ENCODE assay signal across 1 cellular context in genomic region chrX:57519578-57520118, GRCh38.
TF ChIP-seq lines count a peak whose summit lies in the region.

No MANE protein-coding gene starts in this region.

TF ChIP-seq in HepG2, 621 proteins besides CTCF, POLR2A, EP300 and RAD21:
- 0 out of 2 replicates have a peak, but pooled peaks have one; percentile 10 for TF ChIP-seq HNF4A (CRISPR knock-in tag; IDR thresholded peaks at IDR 0.05)
- TF ChIP-seq NFYB (CRISPR knock-in tag; IDR thresholded peaks at IDR 0.05): no peak
- no peak for TF ChIP-seq PRDM10 (CRISPR knock-in tag; IDR thresholded peaks at IDR 0.05; ENCODE audit: low read depth)
- TF ChIP-seq TCF7 (IDR thresholded peaks at IDR 0.05; ENCODE audit: low read depth): no peak
- TF ChIP-seq HMGXB3 (CRISPR knock-in tag; IDR thresholded peaks at IDR 0.05; ENCODE audit: borderline replicate concordance): peak; percentile 97
- TF ChIP-seq PHF20 (CRISPR knock-in tag; IDR thresholded peaks at IDR 0.05): no peak
- TF ChIP-seq MAX (IDR thresholded peaks at IDR 0.05): no peak
- no peak for TF ChIP-seq STAG1 (CRISPR knock-in tag; IDR thresholded peaks at IDR 0.05)
- no peak for TF ChIP-seq FIP1L1 (IDR thresholded peaks at IDR 0.05; ENCODE audit: borderline replicate concordance, insufficient read depth, low read depth, low read length)
- no peak for TF ChIP-seq ZNF414 (CRISPR knock-in tag; IDR thresholded peaks at IDR 0.05)
- peak; percentile 54 for TF ChIP-seq PAXIP1 (CRISPR knock-in tag; conservative IDR thresholded peaks at IDR 0.05)
- TF ChIP-seq SRSF1 (optimal IDR thresholded peaks at IDR 0.05; ENCODE audit: low read depth, low read length): no peak
- TF ChIP-seq NFE2L2 (IDR thresholded peaks at IDR 0.05; ENCODE audit: low read length): no peak
- no peak for TF ChIP-seq ZNF383 (CRISPR knock-in tag; IDR thresholded peaks at IDR 0.05; ENCODE audit: borderline replicate concordance)
- no peak for TF ChIP-seq ZNF326 (CRISPR knock-in tag; IDR thresholded peaks at IDR 0.05; ENCODE audit: borderline replicate concordance)
- TF ChIP-seq ZNF12 (CRISPR knock-in tag; IDR thresholded peaks at IDR 0.05): no peak
- TF ChIP-seq GATAD2A (CRISPR knock-in tag; IDR thresholded peaks at IDR 0.05): peak; percentile 40; the same call in 1 of the 2 replicates
- TF ChIP-seq CREB1 (IDR thresholded peaks at IDR 0.05): no peak
- 0 out of 2 replicates have a peak, but pooled peaks have one; percentile 20 for TF ChIP-seq CREB1 (CRISPR knock-in tag; IDR thresholded peaks at IDR 0.05)
- no peak for TF ChIP-seq CSRNP2 (CRISPR knock-in tag; conservative IDR thresholded peaks at IDR 0.05; ENCODE audit: low read depth)
- peak; percentile 28; the same call in 1 of the 2 replicates for TF ChIP-seq FOXJ3 (CRISPR knock-in tag; IDR thresholded peaks at IDR 0.05; ENCODE audit: borderline replicate concordance)
- TF ChIP-seq SP4 (CRISPR knock-in tag; IDR thresholded peaks at IDR 0.05): no peak
- no peak for TF ChIP-seq SNAI1 (CRISPR knock-in tag; IDR thresholded peaks at IDR 0.05; ENCODE audit: borderline replicate concordance)
- no peak for TF ChIP-seq GPN1 (CRISPR knock-in tag; IDR thresholded peaks at IDR 0.05; ENCODE audit: borderline replicate concordance)
- no peak for TF ChIP-seq SIX4 (CRISPR knock-in tag; IDR thresholded peaks at IDR 0.05)
- TF ChIP-seq ZFP41 (CRISPR knock-in tag; IDR thresholded peaks at IDR 0.05; ENCODE audit: borderline replicate concordance): no peak
- no peak for TF ChIP-seq GABPB1 (CRISPR knock-in tag; IDR thresholded peaks at IDR 0.05)
- no peak for TF ChIP-seq ZNF33A (CRISPR knock-in tag; IDR thresholded peaks at IDR 0.05; ENCODE audit: borderline replicate concordance)
